In the genomic region with DNA sequence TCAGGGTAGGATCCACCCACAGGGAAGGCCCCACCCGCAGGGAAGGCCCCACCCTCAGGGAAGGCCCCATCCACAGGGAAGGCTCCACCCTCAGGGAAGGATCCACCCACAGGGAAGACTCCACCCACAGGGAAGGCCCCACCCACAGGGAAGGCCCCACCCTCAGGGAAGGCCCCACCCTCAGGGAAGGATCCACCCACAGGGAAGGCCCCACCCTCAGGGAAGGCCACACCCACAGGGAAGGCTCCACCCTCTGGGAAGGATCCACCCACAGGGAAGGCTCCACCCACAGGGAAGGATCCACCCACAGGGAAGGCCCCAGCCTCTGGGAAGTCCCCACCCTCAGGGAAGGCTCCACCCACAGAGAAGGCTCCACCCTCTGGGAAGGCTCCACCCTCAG, we compare ENCODE assay signal across 30 cellular contexts. TPM values are rescaled to one million over a fixed set of nuclear protein-coding genes. Genes with fewer than 3 reads are reported as not detected.
"Had no signal": no experiment of that assay in that cellular context is flagged by ENCODE, and none has a peak within 500 bp of the region (broad histone marks: within the 10 kb centered on the region; RNA-seq: fewer than 3 reads in every experiment).

No MANE protein-coding gene starts in this region.

- H3K36me3 ChIP-seq: left lung, lower lobe of right lung, neural progenitor cell, neutrophil, right atrium auricular region, right lobe of liver, tibial nerve, uterus had no signal

- H3K9ac ChIP-seq: neural progenitor cell had no signal

- ATAC-seq: left colon; left lung; lower lobe of right lung; natural killer cell; right lobe of liver; stimulated activated memory B cell treated with anti-CD40 and anti-IgM and Interleukin-4, amounts not matched to agents 10 μg/mL and 1 μg/mL and 100 μg/mL, for 72 hours; stimulated activated naive CD8-positive, alpha-beta T cell treated with anti-CD3 and anti-CD28 coated beads, Interleukin-15, amount 100 ng/mL, for 72 hours had no signal

- H3K4me1 ChIP-seq: left lung, lower lobe of right lung, neural progenitor cell, right atrium auricular region, right lobe of liver, tibial nerve, uterus had no signal

- H3K4me2 ChIP-seq: neural progenitor cell, smooth muscle cell had no signal

- H3K27ac ChIP-seq: left lung, lower lobe of right lung, neutrophil, right atrium auricular region, right lobe of liver, tibial nerve, uterus had no signal

- DNase-seq: immature natural killer cell; kidney; left colon; left lung; lower lobe of right lung; mammary epithelial cell; mesenchymal stem cell; naive B cell; natural killer cell; nephron progenitor cell; occipital lobe; right lobe of liver; stimulated activated CD4-positive, alpha-beta T cell treated with anti-CD3 and anti-CD28 coated beads, Interleukin-1b, Interleukin-23, amount 100 ng/mL, for 48 hours; stimulated activated CD4-positive, alpha-beta T cell treated with anti-CD3 and anti-CD28 coated beads, Interleukin-2, amount 100 ng/mL, for 48 hours; stimulated activated CD4-positive, alpha-beta T cell treated with anti-CD3 and anti-CD28 coated beads, Interleukin-4, amount 100 ng/mL, for 4 hours; stimulated activated CD8-positive, alpha-beta memory T cell treated with anti-CD3 and anti-CD28 coated beads, Interleukin-4, amount 100 ng/mL, for 48 hours; stimulated activated naive CD4-positive, alpha-beta T cell treated with Interleukin-2 at 50 U/mL for 16 hours; stimulated activated naive CD8-positive, alpha-beta T cell treated with anti-CD3 and anti-CD28 coated beads, Interleukin-15, amount 100 ng/mL, for 72 hours; uterus had no signal

- H3K4me3 ChIP-seq: left lung, lower lobe of right lung, neural progenitor cell, right atrium auricular region, right lobe of liver, smooth muscle cell, tibial nerve, uterus had no signal

- H2AFZ ChIP-seq: neural progenitor cell had no signal

- H3K9me3 ChIP-seq: left lung, lower lobe of right lung, neutrophil, right atrium auricular region, right lobe of liver, uterus had no signal

- H3K27me3 ChIP-seq: neural progenitor cell, right atrium auricular region, right lobe of liver, uterus had no signal

RNA-seq across cellular contexts. Expression of gene KCNQ2, which starts 40.5 kb away (rescaled TPM):
- total RNA-seq: left lung, liver, lower lobe of right lung, mammary epithelial cell, natural killer cell, osteocyte, pulmonary artery endothelial cell, renal cortical epithelial cell, right atrium auricular region, right lobe of liver, tibial nerve, ureter had no signal
- polyA plus RNA-seq: liver, mammary epithelial cell had no signal
